Comparison of ENCODE assay signal across 39 cellular contexts in genomic region chr1:182478238-182478637, GRCh38. TPM values are rescaled to one million over a fixed set of nuclear protein-coding genes. Genes with fewer than 3 reads are reported as not detected.
"Had no signal": no experiment of that assay in that cellular context is flagged by ENCODE, and none has a peak within 500 bp of the region (broad histone marks: within the 10 kb centered on the region; RNA-seq: fewer than 3 reads in every experiment).

No MANE protein-coding gene starts in this region.

- ATAC-seq: activated naive CD4-positive, alpha-beta T cell treated with anti-CD3 and anti-CD28 coated beads, Interleukin-2, amount 50 U/mL, for 72 hours; activated naive CD8-positive, alpha-beta T cell treated with anti-CD3 and anti-CD28 coated beads, Interleukin-2, amount 50 U/mL, for 24 hours; activated T-cell treated with anti-CD3 and anti-CD28 coated beads, Interleukin-2, amount 50 U/mL, for 4 hours; activated T-cell treated with anti-CD3 and anti-CD28 coated beads, Interleukin-2, amount 50 U/mL, for 72 hours; activated T-helper 17 cell treated with anti-CD3 and anti-CD28 coated beads, Interleukin-2, amount 50 U/mL, for 72 hours; body of pancreas had no signal

- H3K36me3 ChIP-seq: adrenal gland, ascending aorta, brain microvascular endothelial cell, breast epithelium, cardiac muscle cell had no signal

- H3K4me3 ChIP-seq: adrenal gland, ascending aorta, body of pancreas, breast epithelium, cardiac muscle cell had no signal

- DNase-seq: activated effector memory CD4-positive, alpha-beta T cell treated with anti-CD3 and anti-CD28 coated beads, Interleukin-2, amount 50 U/mL, for 16 hours; activated effector memory CD4-positive, alpha-beta T cell treated with Interleukin-2 at 50 U/mL for 16 hours; activated gamma-delta T cell; activated gamma-delta T cell treated with Interleukin-2 at 50 U/mL for 16 hours; activated naive CD4-positive, alpha-beta T cell; activated naive CD4-positive, alpha-beta T cell treated with anti-CD3 and anti-CD28 coated beads for 36 hours; activated naive CD4-positive, alpha-beta T cell treated with anti-CD3 and anti-CD28 coated beads, Interleukin-2, amount 10 ng/mL, durations not matched to agents 7 days and 5 days; activated naive CD4-positive, alpha-beta T cell treated with anti-CD3 and anti-CD28 coated beads, Interleukin-2, amount 50 U/mL, for 16 hours; activated naive CD4-positive, alpha-beta T cell treated with Interleukin-2 at 50 U/mL for 16 hours; activated naive CD8-positive, alpha-beta T cell treated with anti-CD3 and anti-CD28 coated beads for 36 hours; activated naive CD8-positive, alpha-beta T cell treated with anti-CD3 and anti-CD28 coated beads, Interleukin-2, amount 10 ng/mL, durations not matched to agents 7 days and 5 days; activated naive CD8-positive, alpha-beta T cell treated with anti-CD3 and anti-CD28 coated beads, Interleukin-2, amount 50 U/mL, for 24 hours; activated T-cell treated with anti-CD3 and anti-CD28 coated beads, Interleukin-2, amount 50 U/mL, for 24 hours; activated T-cell treated with anti-CD3 and anti-CD28 coated beads, Interleukin-2, amount 50 U/mL, for 4 hours; activated T-cell treated with anti-CD3 and anti-CD28 coated beads, Interleukin-2, amount 50 U/mL, for 48 hours; activated T-cell treated with anti-CD3 and anti-CD28 coated beads, Interleukin-2, amount 50 U/mL, for 72 hours; adrenal gland; amniotic stem cell; amygdala; anterior cingulate cortex; aorta; body of pancreas; brain microvascular endothelial cell; caudate nucleus; central memory CD4-positive, alpha-beta T cell; cerebellar nuclear complex had no signal

- H3K4me1 ChIP-seq: adrenal gland, ascending aorta, body of pancreas, breast epithelium had no signal

- H3K27ac ChIP-seq: adrenal gland, ascending aorta, body of pancreas, brain microvascular endothelial cell, breast epithelium, cardiac muscle cell had no signal

- H3K9me3 ChIP-seq: body of pancreas had no signal

- FAIRE-seq: astrocyte, bronchial epithelial cell had no signal

- H3K27me3 ChIP-seq: adrenal gland, ascending aorta, body of pancreas, brain microvascular endothelial cell had no signal

RNA-seq across cellular contexts. Expression of gene RGSL1, which starts 28.3 kb away (rescaled TPM):
- total RNA-seq: activated naive CD4-positive, alpha-beta T cell treated with anti-CD3 and anti-CD28 coated beads for 36 hours; activated naive CD4-positive, alpha-beta T cell treated with anti-CD3 and anti-CD28 coated beads, Interleukin-2, amount 50 U/mL, for 72 hours; activated naive CD8-positive, alpha-beta T cell treated with anti-CD3 and anti-CD28 coated beads for 36 hours; activated naive CD8-positive, alpha-beta T cell treated with anti-CD3 and anti-CD28 coated beads, Interleukin-2, amount 10 ng/mL, durations not matched to agents 7 days and 5 days; activated T-cell treated with anti-CD3 and anti-CD28 coated beads, Interleukin-2, amount 50 U/mL, for 4 hours; activated T-cell treated with anti-CD3 and anti-CD28 coated beads, Interleukin-2, amount 50 U/mL, for 72 hours; activated T-helper 1 cell treated with anti-CD3 and anti-CD28 coated beads, Interleukin-12 subunit alpha, Interleukin-12 subunit beta, Interleukin-2, Interleukin-4 antibody, amounts not matched to agents 30 ng/mL and 10 ng/mL and 1 ng/mL, durations not matched to agents 14 hours and 24 hours and 36 hours; activated T-helper 17 cell treated with anti-CD3 and anti-CD28 coated beads, Interleukin-2, amount 50 U/mL, for 72 hours; activated T-helper 2 cell treated with anti-CD3 and anti-CD28 coated beads, Interferon-gamma antibody, Interleukin-2, Interleukin-4, amounts not matched to agents 10 μg/mL and 5 μg/mL and 100 μg/mL, durations not matched to agents 14 hours and 24 hours and 36 hours; adrenal gland; aorta; ascending aorta; astrocyte; body of pancreas; breast epithelium; bronchial epithelial cell; cardiac muscle cell; cardiac septum; cerebellum; chondrocyte had no signal
- polyA plus RNA-seq: adipose tissue, adrenal gland, aorta, cardiac muscle cell had no signal
